ENCODE assay signal across 25 cellular contexts in genomic region chr13:109859216-109859835, GRCh38.
DNase-seq lines count a peak whose midpoint lies in the region; ATAC-seq and TF ChIP-seq lines count a peak whose summit lies in the region.
"Had no signal": no experiment of that assay in that cellular context is flagged by ENCODE, and none has a peak within 500 bp of the region (broad histone marks: within the 10 kb centered on the region; RNA-seq: fewer than 3 reads in every experiment).

No MANE protein-coding gene starts in this region.

- peak; percentile 67 for ATAC-seq in Right ventricle myocardium inferior
- ATAC-seq in psoas muscle: peak; percentile 97 to 99 (median 98)
- no peak for ATAC-seq in left lobe of liver
- ATAC-seq in HG02885 (IDR thresholded peaks at IDR 0.05; ENCODE audit: poor library complexity, unreplicated experiment): no peak
- no peak for ATAC-seq in HG03565 (IDR thresholded peaks at IDR 0.05; ENCODE audit: unreplicated experiment)
- ATAC-seq: GM23338, PC-3 had no signal

- DNase-seq in Right ventricle myocardium inferior (ENCODE audit: missing footprints): no peak
- DNase-seq in cardiac septum (ENCODE audit: low spot score): no peak
- peak; percentile 30 for DNase-seq in SW480 (ENCODE audit: low spot score)
- DNase-seq in kidney tubule cell (ENCODE audit: low spot score): peak; percentile 7
- DNase-seq in psoas muscle: peak in 1 of 2 donors; percentile 59
- DNase-seq in left lobe of liver (ENCODE audit: low spot score): no peak
- DNase-seq: BE2C; CD8-positive, alpha-beta memory T cell; DMS153; H9; KBM-7; MG63; NCI-H1417; NCI-H1694; NCI-H2029 treated with DMSO at 0.1 percent for 48 hours; NCI-H446 treated with DMSO at 0.1 percent for 48 hours; NCI-H526; NCI-H82; NK-92 treated with Interleukin-12 subunit alpha and Interleukin-12 subunit beta, amount 100 ng/mL, for 24 hours; SHP77 had no signal

- intact Hi-C loops in Right ventricle myocardium inferior (cut with DNase I): no loop called here
- intact Hi-C loops in cardiac septum (cut with DNase I): no loop called here
- intact Hi-C loops in psoas muscle (cut with DNase I): no loop called here

- H3K27ac ChIP-seq in psoas muscle: peak overlapping the region; percentile 38
- H3K27ac ChIP-seq: 22Rv1 had no signal

- H3K4me3 ChIP-seq in psoas muscle: no peak overlapping the region
- H3K4me3 ChIP-seq: GM23338, MG63 had no signal

- no peak for TF ChIP-seq CTCF in psoas muscle (IDR thresholded peaks at IDR 0.05)

- H3K4me1 ChIP-seq in psoas muscle: peaks cover 5% of the 10 kb centered on the region
- H3K4me1 ChIP-seq: BE2C had no signal

- WGBS in psoas muscle, 3 donors: 51 to 55% (median 55%) methylated on average over 8 of the region's 8 CpGs

- H3K9me3 ChIP-seq in psoas muscle: no peaks in the 10 kb centered on the region
- H3K9me3 ChIP-seq: BE2C, MG63 had no signal

- H3K27me3 ChIP-seq in psoas muscle (ENCODE audit: insufficient read depth in 3 of 3, low read length in 2 of 3): peaks cover 0 to 7% (median 0%) of the 10 kb centered on the region in 3 donors
- H3K27me3 ChIP-seq: MG63 had no signal

- H3K36me3 ChIP-seq in psoas muscle (ENCODE audit: insufficient read depth in 1 of 2, low read depth in 1 of 2): no peaks in the 10 kb centered on the region
- H3K36me3 ChIP-seq: BE2C, MG63 had no signal

Comparison
In these comparisons a context has a peak if more than half of its experiments do, and no peak if none do; other contexts are left out.
1. ATAC-seq: peak in Right ventricle myocardium inferior (single experiment) and psoas muscle (4 of 4); none in left lobe of liver (single experiment), HG02885 (single experiment) and HG03565 (single experiment).
2. DNase-seq: peak in SW480 (single experiment) and kidney tubule cell (single experiment); none in Right ventricle myocardium inferior (single experiment), cardiac septum (single experiment) and left lobe of liver (single experiment).